In genomic region chr16:86511317-86512161, GRCh38 we compare ENCODE assay signal across 1 cellular context.
TF ChIP-seq lines count a peak whose summit lies in the region.

No MANE protein-coding gene starts in this region.

TF ChIP-seq in liver, 16 proteins besides CTCF, POLR2A, EP300 and RAD21 (continued from another document):
- TF ChIP-seq NR2F2 (IDR thresholded peaks at IDR 0.05) = no peak
